9 cellular contexts compared by ENCODE assay signal in genomic region chr6:140774080-140774505, GRCh38.
DNase-seq lines count a peak whose midpoint lies in the region; ATAC-seq and TF ChIP-seq lines count a peak whose summit lies in the region.
"Had no signal": no experiment of that assay in that cellular context is flagged by ENCODE, and none has a peak within 500 bp of the region (broad histone marks: within the 10 kb centered on the region; RNA-seq: fewer than 3 reads in every experiment).

No MANE protein-coding gene starts in this region.

- H3K27me3 ChIP-seq in adipocyte (replicated peaks; ENCODE audit: control insufficient read depth, insufficient read depth, low read length), result no peaks in the 10 kb centered on the region
- H3K27me3 ChIP-seq in uterus, result no peaks in the 10 kb centered on the region
- H3K27me3 ChIP-seq: SJSA1 had no signal

- no peak for TF ChIP-seq CTCF in GM10248 (IDR thresholded peaks at IDR 0.05; ENCODE audit: control extremely low read depth, extremely low read depth, low read depth, missing control alignments)
- no peak for TF ChIP-seq CTCF in uterus (IDR thresholded peaks at IDR 0.05)

- H3K9ac ChIP-seq in adipocyte (ENCODE audit: low read length), result no peak overlapping the region

- TF ChIP-seq POLR2A in uterus (IDR thresholded peaks at IDR 0.05), result no peak

- intact Hi-C loops in uterus (cut with DNase I; ENCODE audit: low total_unique reads), result no loop called here

- H3K4me1 ChIP-seq in adipocyte (ENCODE audit: control insufficient read depth, insufficient read depth, low read length) (peaks cover 16% of the 10 kb centered on the region), mesodermal cell (ENCODE audit: control insufficient read depth, insufficient read depth, low read length, poor library complexity, severe bottlenecking) (peaks cover 19% of the 10 kb centered on the region), uterus (peaks cover 0 to 5% of the 10 kb centered on the region in 2 donors)

- 83 to 90% methylated on average over 1 to 3 of the region's 3 CpGs for WGBS in mesodermal cell (ENCODE audit: insufficient coverage in 2 of 2), 2 experiments

- ATAC-seq in GM21390 (IDR thresholded peaks at IDR 0.05; ENCODE audit: unreplicated experiment), result peak; percentile 100
- ATAC-seq in HG03521 (IDR thresholded peaks at IDR 0.05; ENCODE audit: unreplicated experiment), result peak; percentile 96

- H3K27ac ChIP-seq in mesodermal cell (ENCODE audit: low read depth, low read length, severe bottlenecking), result peak overlapping the region; percentile 54
- H3K27ac ChIP-seq in uterus, result no peak overlapping the region
- H3K27ac ChIP-seq: SJSA1 had no signal

- H3K36me3 ChIP-seq in adipocyte (ENCODE audit: control insufficient read depth, insufficient read depth, low read length, severe bottlenecking) (no peaks in the 10 kb centered on the region), mesodermal cell (ENCODE audit: control insufficient read depth, insufficient read depth, low read length) (no peaks in the 10 kb centered on the region), uterus (no peaks in the 10 kb centered on the region)
- H3K36me3 ChIP-seq: SJSA1 had no signal

- H3K4me3 ChIP-seq in adipocyte (ENCODE audit: low read length), result peak overlapping the region; percentile 19
- no peak overlapping the region for H3K4me3 ChIP-seq in mesodermal cell (ENCODE audit: extremely low read depth, insufficient read depth, low read length, poor library complexity, severe bottlenecking)
- H3K4me3 ChIP-seq in uterus, result no peak overlapping the region
- H3K4me3 ChIP-seq: SJSA1 had no signal

- H3K9me3 ChIP-seq in adipocyte (ENCODE audit: control insufficient read depth, low read length) (no peaks in the 10 kb centered on the region), mesodermal cell (ENCODE audit: control insufficient read depth, low read length) (peaks cover 9% of the 10 kb centered on the region), uterus (no peaks in the 10 kb centered on the region)
- H3K9me3 ChIP-seq: SJSA1 had no signal

- DNase-seq in GM10248 (ENCODE audit: extremely low spot score) (peak; percentile 15), adipocyte (ENCODE audit: low read depth) (peak; percentile 75), uterus (no peak), ureter (ENCODE audit: low spot score) (no peak)
- DNase-seq in effector CD4-positive, alpha-beta T cell, result no peak

- POLR2A ChIA-PET in GM10248 (lab: Yijun Ruan, JAX), result no interaction called here

- CTCF ChIA-PET in GM10248 (lab: Yijun Ruan, JAX), result interaction anchor here (1.2 kb wide), 1 partner anchor 13 kb away, joined by 5 read pairs; no protein-coding TSS in a partner anchor

Comparison
In these comparisons a context has a peak if more than half of its experiments do, and no peak if none do; other contexts are left out.
1. DNase-seq: peak in GM10248 (single experiment) and adipocyte (single experiment); none in uterus (0 of 2), effector CD4-positive, alpha-beta T cell (single experiment) and ureter (single experiment).